In the genomic region with DNA sequence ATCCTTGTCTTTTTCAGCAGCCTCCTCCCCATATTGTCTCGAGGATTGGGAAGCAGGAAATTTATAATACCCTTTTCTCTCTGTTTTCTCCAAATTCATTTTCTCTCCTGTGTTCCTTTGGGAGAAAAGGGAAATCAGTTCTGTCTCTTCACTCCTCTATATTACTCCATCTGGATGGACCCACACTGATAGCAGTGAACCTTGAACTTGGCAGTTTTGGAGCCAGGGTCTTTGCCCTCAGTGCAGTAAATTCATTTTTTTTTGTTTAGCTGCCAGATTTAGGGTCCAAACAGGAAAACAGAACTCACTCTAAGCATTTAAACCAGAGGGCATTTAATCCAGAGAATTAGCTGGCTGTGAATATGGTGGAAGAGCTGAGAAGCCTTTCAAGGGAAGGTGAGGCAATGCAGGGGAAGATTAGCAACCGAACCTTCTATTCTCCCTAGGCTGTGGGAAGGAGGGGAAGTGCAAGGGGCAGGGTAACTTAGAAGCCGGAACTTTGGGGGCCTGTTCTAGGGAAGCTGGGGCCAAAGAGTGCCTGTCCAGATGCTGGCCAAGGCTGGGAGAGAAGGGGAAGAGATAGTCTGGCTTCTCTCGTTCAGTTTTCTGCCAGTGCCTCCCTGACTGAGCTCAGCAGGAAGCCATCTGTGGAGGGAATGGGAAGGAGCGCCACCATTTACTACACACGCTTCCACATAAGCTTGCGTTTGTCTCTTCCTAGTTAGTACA, we compare ENCODE assay signal across 13 cellular contexts. TPM values are rescaled to one million over a fixed set of nuclear protein-coding genes. Genes with fewer than 3 reads are reported as not detected.
DNase-seq lines count a peak whose midpoint lies in the region; ATAC-seq and TF ChIP-seq lines count a peak whose summit lies in the region.
"Had no signal": no experiment of that assay in that cellular context is flagged by ENCODE, and none has a peak within 500 bp of the region (broad histone marks: within the 10 kb centered on the region; RNA-seq: fewer than 3 reads in every experiment).

No MANE protein-coding gene starts in this region.

- H3K27me3 Mint-ChIP-seq in glutamatergic neuron (ENCODE audit: unreplicated experiment) = peaks cover 3% of the 10 kb centered on the region
- H3K27me3 Mint-ChIP-seq: activated naive CD8-positive, alpha-beta T cell treated with anti-CD3 and anti-CD28 coated beads, Interleukin-2, amount 50 U/mL, for 24 hours had no signal

- H3K36me3 Mint-ChIP-seq in glutamatergic neuron (ENCODE audit: unreplicated experiment) = no peaks in the 10 kb centered on the region

- no peak for ATAC-seq in GM19328 (IDR thresholded peaks at IDR 0.05; ENCODE audit: unreplicated experiment)
- ATAC-seq: activated naive CD8-positive, alpha-beta T cell treated with anti-CD3 and anti-CD28 coated beads, Interleukin-2, amount 50 U/mL, for 24 hours had no signal

- no peak for TF ChIP-seq CTCF in glutamatergic neuron (IDR thresholded peaks at IDR 0.05; ENCODE audit: partially characterized antibody, unreplicated experiment)

- H3K27ac Mint-ChIP-seq in glutamatergic neuron (ENCODE audit: unreplicated experiment) = peak overlapping the region; percentile 8
- H3K27ac Mint-ChIP-seq: activated naive CD8-positive, alpha-beta T cell treated with anti-CD3 and anti-CD28 coated beads, Interleukin-2, amount 50 U/mL, for 24 hours had no signal

- peaks cover 13% of the 10 kb centered on the region for H3K4me1 Mint-ChIP-seq in glutamatergic neuron (ENCODE audit: low read depth, unreplicated experiment)

- no peaks in the 10 kb centered on the region for H3K9me3 Mint-ChIP-seq in glutamatergic neuron (ENCODE audit: unreplicated experiment)
- H3K9me3 Mint-ChIP-seq: activated naive CD8-positive, alpha-beta T cell treated with anti-CD3 and anti-CD28 coated beads, Interleukin-2, amount 50 U/mL, for 24 hours had no signal

- no peak overlapping the region for H3K4me3 Mint-ChIP-seq in glutamatergic neuron (ENCODE audit: unreplicated experiment)
- H3K4me3 Mint-ChIP-seq: activated naive CD8-positive, alpha-beta T cell treated with anti-CD3 and anti-CD28 coated beads, Interleukin-2, amount 50 U/mL, for 24 hours had no signal

- DNase-seq in NCI-H2029 treated with DMSO at 0.1 percent for 48 hours (lab: John Stamatoyannopoulos, UW) = peak; percentile 27
- DNase-seq in NCI-H2029 (lab: John Stamatoyannopoulos, UW) = no peak
- DNase-seq in NCI-H69 (lab: John Stamatoyannopoulos, UW) = peak; percentile 88
- DNase-seq in glutamatergic neuron = no peak
- DNase-seq in retina = peak; percentile 24
- DNase-seq in GM19240 (ENCODE audit: insufficient read length, low spot score) = no peak
- DNase-seq in T-helper 1 cell = no peak
- DNase-seq: activated naive CD8-positive, alpha-beta T cell treated with anti-CD3 and anti-CD28 coated beads, Interleukin-2, amount 50 U/mL, for 24 hours; mammary epithelial cell; NCI-H524 treated with DMSO at 0.1 percent for 48 hours; thyroid gland had no signal

RNA-seq across cellular contexts. Expression of gene NPR2, which starts 16.3 kb away (rescaled TPM):
- 357 TPM for total RNA-seq in glutamatergic neuron (ENCODE audit: unreplicated experiment)

RNA-seq across cellular contexts. Expression of gene MSMP, which starts 21.0 kb away (rescaled TPM):
- not detected for total RNA-seq in glutamatergic neuron (ENCODE audit: unreplicated experiment)
- total RNA-seq: epithelial cell of proximal tubule, mammary epithelial cell had no signal

RNA-seq across cellular contexts. Expression of gene RGP1, which starts 26.0 kb away (rescaled TPM):
- total RNA-seq in glutamatergic neuron (ENCODE audit: unreplicated experiment) = 44.0 TPM

RNA-seq across cellular contexts. Expression of gene GBA2, which starts 26.0 kb away (rescaled TPM):
- 287 TPM for total RNA-seq in glutamatergic neuron (ENCODE audit: unreplicated experiment)

RNA-seq across cellular contexts. Expression of gene SPAG8, which starts 37.0 kb away (rescaled TPM):
- total RNA-seq in glutamatergic neuron (ENCODE audit: unreplicated experiment) = not detected

Comparison
In these comparisons a context has a peak if more than half of its experiments do, and no peak if none do; other contexts are left out.
1. DNase-seq: peak in NCI-H2029 treated with DMSO at 0.1 percent for 48 hours (single experiment), NCI-H69 (single experiment) and retina (single experiment); none in NCI-H2029 (single experiment), glutamatergic neuron (single experiment), GM19240 (single experiment) and T-helper 1 cell (0 of 5).